In the genomic region with DNA sequence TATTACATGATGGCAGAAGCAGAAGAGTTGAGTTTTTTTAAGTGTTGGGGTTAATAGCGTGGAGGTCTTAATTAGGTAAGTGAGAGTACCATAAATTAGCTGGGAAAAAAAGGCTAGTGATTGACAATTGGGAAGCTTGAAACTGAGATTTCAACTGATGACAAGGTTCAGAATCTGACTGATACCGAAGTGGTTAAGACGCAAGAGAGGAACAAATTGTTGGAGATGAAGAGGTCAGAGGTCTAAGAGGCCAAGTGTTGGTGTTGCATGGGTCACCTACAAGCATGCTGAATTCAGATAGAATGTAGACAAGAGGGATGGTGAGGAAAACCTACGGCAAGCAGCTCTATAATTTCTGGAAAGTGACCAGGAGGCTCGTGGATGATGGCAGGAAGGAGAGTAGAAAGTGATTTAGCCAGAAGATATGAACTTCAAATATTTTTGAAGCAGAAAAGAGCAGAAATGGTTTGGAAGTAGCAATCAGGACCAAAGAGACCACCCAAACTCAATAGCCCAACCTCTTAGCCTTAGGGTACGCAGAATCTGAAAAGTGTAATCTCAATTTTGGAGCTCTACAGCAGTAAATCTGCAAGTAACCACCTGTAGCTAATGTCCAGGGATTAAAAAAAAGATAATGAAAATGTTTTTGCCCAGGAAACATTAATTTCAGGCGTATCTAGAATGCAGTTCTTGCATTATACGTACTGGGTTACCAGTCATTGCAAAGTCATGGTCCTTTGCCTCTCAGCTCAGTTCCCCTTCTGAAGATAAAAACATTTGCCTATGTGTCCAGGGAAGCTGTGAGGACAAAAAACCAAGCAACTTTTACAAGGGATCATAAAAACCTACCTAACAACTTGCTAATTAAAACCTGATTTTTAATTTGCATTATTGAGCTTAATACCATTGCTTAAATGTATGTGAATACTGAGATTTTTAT, we compare ENCODE assay signal across 8 cellular contexts. TPM values are rescaled to one million over a fixed set of nuclear protein-coding genes. Genes with fewer than 3 reads are reported as not detected.
DNase-seq lines count a peak whose midpoint lies in the region; ATAC-seq, FAIRE-seq and TF ChIP-seq lines count a peak whose summit lies in the region.

No MANE protein-coding gene starts in this region.

- H3K27ac ChIP-seq in CD4-positive, alpha-beta T cell (ENCODE audit: low read depth, low read length) = peak overlapping the region; percentile 97
- H3K27ac ChIP-seq in KOPT-K1 (ENCODE audit: low read depth, low read length, poor library complexity, severe bottlenecking) (peak overlapping the region; percentile 99), pancreas (peak overlapping the region in 2 of 4 donors; percentile 96 to 98)

- no peaks in the 10 kb centered on the region for H3K27me3 ChIP-seq in CD4-positive, alpha-beta T cell (ENCODE audit: control insufficient read depth, insufficient read depth, low read length)
- H3K27me3 ChIP-seq in pancreas = no peaks in the 10 kb centered on the region
- no peaks in the 10 kb centered on the region for H3K27me3 ChIP-seq in H7 (ENCODE audit: control insufficient read depth, insufficient read depth, low read length)

- POLR2A ChIA-PET in CD4-positive, alpha-beta T cell (lab: Charles Lee) = interaction anchor here (3.2 to 6.7 kb wide), 4 partner anchors 9 to 80 kb away, joined by 16 to 137 read pairs (median 92); partner anchors contain the start of gene SLC25A3

- FAIRE-seq in pancreas (lab: Jason Lieb, UNC) = no peak

- H3K27ac Mint-ChIP-seq in CD4-positive, alpha-beta T cell = peak overlapping the region; percentile 98
- peak overlapping the region; percentile 95 for H3K27ac Mint-ChIP-seq in activated naive CD8-positive, alpha-beta T cell
- H3K27ac Mint-ChIP-seq in naive B cell = peak overlapping the region; percentile 33 to 98 (median 92)

- intact Hi-C loops in CD4-positive, alpha-beta T cell (cut with DNase I, micrococcal nuclease) = loop anchor here in 1 of 2 experiments (1.0 to 10.0 kb wide), 2 partner anchors 8 to 1631 kb away; partner anchors contain the start of gene BLTP3B
- intact Hi-C loops in head of caudate nucleus (cut with DNase I) = loop anchor here (10.0 kb wide), 1 partner anchor 89 kb away; no protein-coding TSS in a partner anchor
- intact Hi-C loops in pancreas (cut with DNase I) = no loop called here

- DNase-seq in CD4-positive, alpha-beta T cell = no peak
- DNase-seq in naive B cell = peak; percentile 37
- no peak for DNase-seq in islet precursor cell
- DNase-seq in head of caudate nucleus = no peak
- DNase-seq in pancreas = no peak
- DNase-seq in H7 = no peak

- H3K36me3 Mint-ChIP-seq in CD4-positive, alpha-beta T cell (ENCODE audit: low read depth) = peaks cover 18% of the 10 kb centered on the region
- peaks cover 2% of the 10 kb centered on the region for H3K36me3 Mint-ChIP-seq in activated naive CD8-positive, alpha-beta T cell
- H3K36me3 Mint-ChIP-seq in naive B cell = peaks cover 0 to 4% of the 10 kb centered on the region in 2 donors

- peaks cover 20% of the 10 kb centered on the region for H3K36me3 ChIP-seq in KOPT-K1 (ENCODE audit: insufficient read depth, low read length)
- H3K36me3 ChIP-seq in pancreas = no peaks in the 10 kb centered on the region
- no peaks in the 10 kb centered on the region for H3K36me3 ChIP-seq in H7 (replicated peaks; ENCODE audit: control insufficient read depth, insufficient read depth, low read length)

- CTCF ChIA-PET in CD4-positive, alpha-beta T cell (lab: Charles Lee) = interaction anchor here (0.5 to 8.1 kb wide), 3 partner anchors 19 to 130 kb away, joined by 3 to 117 read pairs (median 4); no protein-coding TSS in a partner anchor

- H3K9me3 Mint-ChIP-seq in CD4-positive, alpha-beta T cell = no peaks in the 10 kb centered on the region
- H3K9me3 Mint-ChIP-seq in activated naive CD8-positive, alpha-beta T cell (ENCODE audit: low read depth) = no peaks in the 10 kb centered on the region
- H3K9me3 Mint-ChIP-seq in naive B cell = no peaks in the 10 kb centered on the region

- H3K9me3 ChIP-seq in CD4-positive, alpha-beta T cell (ENCODE audit: control insufficient read depth, low read length) = no peaks in the 10 kb centered on the region
- no peaks in the 10 kb centered on the region for H3K9me3 ChIP-seq in KOPT-K1 (ENCODE audit: insufficient read depth, low read length, poor library complexity, severe bottlenecking)
- no peaks in the 10 kb centered on the region for H3K9me3 ChIP-seq in pancreas

- peaks cover 0 to 23% (median 23%) of the 10 kb centered on the region in 3 donors for H3K4me1 ChIP-seq in pancreas

- no peak for TF ChIP-seq CTCF in CD4-positive, alpha-beta T cell (IDR thresholded peaks at IDR 0.05)
- no peak for TF ChIP-seq CTCF in pancreas (IDR thresholded peaks at IDR 0.05)

- H3K4me1 Mint-ChIP-seq in CD4-positive, alpha-beta T cell (ENCODE audit: low read depth) = peaks cover 46% of the 10 kb centered on the region
- peaks cover 36% of the 10 kb centered on the region for H3K4me1 Mint-ChIP-seq in activated naive CD8-positive, alpha-beta T cell (ENCODE audit: low read depth)
- peaks cover 16 to 42% (median 18%) of the 10 kb centered on the region in 3 donors for H3K4me1 Mint-ChIP-seq in naive B cell

- ATAC-seq in CD4-positive, alpha-beta T cell (ENCODE audit: poor library complexity) = no peak
- ATAC-seq in naive B cell (ENCODE audit: low read depth in 2 of 2) = no peak
- ATAC-seq in pancreas = no peak

- H3K27me3 Mint-ChIP-seq in CD4-positive, alpha-beta T cell = no peaks in the 10 kb centered on the region
- H3K27me3 Mint-ChIP-seq in activated naive CD8-positive, alpha-beta T cell = no peaks in the 10 kb centered on the region
- no peaks in the 10 kb centered on the region for H3K27me3 Mint-ChIP-seq in naive B cell

- H3K4me3 ChIP-seq in pancreas (peak overlapping the region in 2 of 4 donors; percentile 76 to 84), H7 (ENCODE audit: insufficient read depth, low read depth, low read length) (no peak overlapping the region)

- WGBS in pancreas, 2 donors = 83 to 84% methylated on average over 8 of the region's 8 CpGs

- H3K4me3 Mint-ChIP-seq in CD4-positive, alpha-beta T cell = peak overlapping the region; percentile 98
- H3K4me3 Mint-ChIP-seq in activated naive CD8-positive, alpha-beta T cell = peak overlapping the region; percentile 95
- peak overlapping the region; percentile 76 to 99 (median 99) for H3K4me3 Mint-ChIP-seq in naive B cell

RNA-seq across cellular contexts. Expression of gene TMPO, which starts 1.7 kb away (rescaled TPM):
- total RNA-seq in CD4-positive, alpha-beta T cell = 10 to 100 TPM; 64.1 to 73.3 TPM
- polyA plus RNA-seq in naive B cell (ENCODE audit: low read depth in 6 of 6) (10 to 100 TPM; 30.7 to 83.0 (median 77.8) TPM), pancreas (10 to 100 TPM; 13.7 to 17.8 TPM)
- total RNA-seq in pancreas = 10 to 100 TPM; 26.7 to 49.2 (median 32.9) TPM
- total RNA-seq in H7 (2014; rRNA removed; shearing (Covaris generic)) = 223 and 268 TPM in 2 replicates
